In the genomic region with DNA sequence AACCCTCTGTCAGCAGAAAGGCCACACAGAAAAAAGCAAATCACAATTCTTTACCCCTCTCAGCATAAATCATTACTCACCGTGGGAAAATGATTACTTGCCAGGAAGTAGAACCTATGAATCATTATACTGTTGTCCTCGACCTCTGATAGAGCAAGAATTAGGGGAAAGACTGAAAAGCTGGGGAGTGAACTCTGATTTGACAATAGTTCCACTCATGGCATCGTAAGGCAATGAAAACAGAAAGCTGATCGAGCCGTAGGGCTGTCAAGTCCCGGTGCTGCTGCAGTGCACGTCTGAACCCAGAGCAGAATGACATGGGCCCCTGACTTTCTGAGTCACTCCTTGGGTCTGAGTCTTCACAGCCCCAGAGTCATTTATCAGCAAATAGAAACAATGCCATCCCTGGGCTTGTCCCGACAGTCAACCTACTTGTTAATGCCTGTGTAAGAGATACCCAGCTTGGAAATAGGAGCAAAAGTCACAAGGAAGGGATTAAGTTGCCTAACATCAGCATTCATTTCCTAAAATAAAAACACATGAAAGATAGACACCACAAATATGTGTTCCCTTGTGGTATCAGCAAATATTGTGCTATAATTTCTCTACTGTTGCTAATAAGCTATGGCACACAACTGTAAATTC, we compare ENCODE assay signal across 8 cellular contexts.
DNase-seq lines count a peak whose midpoint lies in the region; ATAC-seq and TF ChIP-seq lines count a peak whose summit lies in the region.

No MANE protein-coding gene starts in this region.

- H3K9me3 ChIP-seq in Peyer's patch (no peaks in the 10 kb centered on the region), colonic mucosa (no peaks in the 10 kb centered on the region), mucosa of rectum (ENCODE audit: control insufficient read depth in 2 of 2, low read length in 2 of 2) (no peaks in the 10 kb centered on the region), suprapubic skin (no peaks in the 10 kb centered on the region)

- H3K36me3 Mint-ChIP-seq in endothelial cell (ENCODE audit: low read depth, unreplicated experiment), result no peaks in the 10 kb centered on the region

- TF ChIP-seq POLR2A in Peyer's patch (IDR thresholded peaks at IDR 0.05) (peak in 1 of 2 donors; percentile 31), suprapubic skin (IDR thresholded peaks at IDR 0.05) (no peak)

- TF ChIP-seq EP300 in suprapubic skin (IDR thresholded peaks at IDR 0.05), result no peak

- H3K27me3 ChIP-seq in Peyer's patch (no peaks in the 10 kb centered on the region), colonic mucosa (no peaks in the 10 kb centered on the region), mucosa of rectum (ENCODE audit: control insufficient read depth in 2 of 2, insufficient read depth in 2 of 2, low read length in 2 of 2) (no peaks in the 10 kb centered on the region), suprapubic skin (no peaks in the 10 kb centered on the region)

- intact Hi-C loops in colonic mucosa (cut with DNase I), result no loop called here

- no peaks in the 10 kb centered on the region for H3K36me3 ChIP-seq in Peyer's patch
- H3K36me3 ChIP-seq in colonic mucosa, result no peaks in the 10 kb centered on the region
- H3K36me3 ChIP-seq in mucosa of rectum (ENCODE audit: control insufficient read depth in 2 of 2, insufficient read depth in 2 of 2, low read length in 2 of 2), result no peaks in the 10 kb centered on the region
- H3K36me3 ChIP-seq in suprapubic skin, result no peaks in the 10 kb centered on the region

- no peaks in the 10 kb centered on the region for H3K9me3 Mint-ChIP-seq in endothelial cell (ENCODE audit: unreplicated experiment)

- peaks cover 12% of the 10 kb centered on the region for H3K4me1 Mint-ChIP-seq in endothelial cell (ENCODE audit: unreplicated experiment)

- H3K4me3 ChIP-seq in Peyer's patch, result peak overlapping the region in 2 of 4 donors; percentile 30 to 35
- peak overlapping the region; percentile 7 for H3K4me3 ChIP-seq in colonic mucosa
- peak overlapping the region; percentile 45 to 56 for H3K4me3 ChIP-seq in mucosa of rectum (ENCODE audit: low read length in 2 of 2)
- H3K4me3 ChIP-seq in suprapubic skin, result peak overlapping the region; percentile 27

- peaks cover 0 to 35% (median 16%) of the 10 kb centered on the region in 4 donors for H3K4me1 ChIP-seq in Peyer's patch
- peaks cover 11% of the 10 kb centered on the region for H3K4me1 ChIP-seq in colonic mucosa
- H3K4me1 ChIP-seq in mucosa of rectum (ENCODE audit: control insufficient read depth in 2 of 2, insufficient read depth in 2 of 2, low read length in 2 of 2), result peaks cover 20 to 28% of the 10 kb centered on the region in 2 donors
- peaks cover 50% of the 10 kb centered on the region for H3K4me1 ChIP-seq in suprapubic skin

- DNase-seq in activated effector memory CD4-positive, alpha-beta T cell treated with anti-CD3 and anti-CD28 coated beads, Interleukin-2, amount 50 U/mL, for 16 hours, result peak; percentile 81
- DNase-seq in activated effector memory CD4-positive, alpha-beta T cell treated with Interleukin-2 at 50 U/mL for 16 hours, result no peak
- DNase-seq in Peyer's patch, result peak in 2 of 3 donors; percentile 62 to 79
- DNase-seq in colonic mucosa, result peak; percentile 50
- peak in 1 of 2 donors; percentile 73 for DNase-seq in suprapubic skin (ENCODE audit: low spot score in 2 of 2)
- no peak for DNase-seq in endothelial cell (ENCODE audit: low spot score)

- peak; percentile 38 for ATAC-seq in HG02943 (IDR thresholded peaks at IDR 0.05; ENCODE audit: low read depth, unreplicated experiment)

- peaks cover 2% of the 10 kb centered on the region for H3K27me3 Mint-ChIP-seq in endothelial cell (ENCODE audit: unreplicated experiment)

- peak in 1 of 6 experiments; percentile 2 for TF ChIP-seq CTCF in Peyer's patch (IDR thresholded peaks at IDR 0.05)
- TF ChIP-seq CTCF in colonic mucosa (IDR thresholded peaks at IDR 0.05), result no peak
- no peak for TF ChIP-seq CTCF in suprapubic skin (IDR thresholded peaks at IDR 0.05)
- no peak for TF ChIP-seq CTCF in endothelial cell (IDR thresholded peaks at IDR 0.05; ENCODE audit: unreplicated experiment)

- no peak overlapping the region for H3K4me3 Mint-ChIP-seq in endothelial cell (ENCODE audit: unreplicated experiment)

- 13% methylated on average over 8 of the region's 8 CpGs for WGBS in suprapubic skin

- H3K27ac ChIP-seq in Peyer's patch (peak overlapping the region; percentile 64 to 80 (median 72)), colonic mucosa (peak overlapping the region; percentile 70), mucosa of rectum (ENCODE audit: low read depth in 2 of 2, low read length in 2 of 2) (peak overlapping the region; percentile 61 to 77), suprapubic skin (peak overlapping the region; percentile 87)

- H3K27ac Mint-ChIP-seq in endothelial cell (ENCODE audit: unreplicated experiment), result no peak overlapping the region

- H3K9ac ChIP-seq in colonic mucosa (ENCODE audit: low read depth in 2 of 2, low read length in 2 of 2) (peak overlapping the region in 1 of 2 donors; percentile 67), mucosa of rectum (ENCODE audit: low read depth in 1 of 2, low read length in 2 of 2) (peak overlapping the region; percentile 9 to 19)

Comparison
In these comparisons a context has a peak if more than half of its experiments do, and no peak if none do; other contexts are left out.
1. DNase-seq: peak in activated effector memory CD4-positive, alpha-beta T cell treated with anti-CD3 and anti-CD28 coated beads, Interleukin-2, amount 50 U/mL, for 16 hours (single experiment), Peyer's patch (2 of 3) and colonic mucosa (single experiment); none in activated effector memory CD4-positive, alpha-beta T cell treated with Interleukin-2 at 50 U/mL for 16 hours (single experiment) and endothelial cell (single experiment).
2. Peak in every context shown above with its lines, with median percentiles within 50 percentile points of each other: H3K27ac ChIP-seq.